19 cellular contexts compared by ENCODE assay signal in the genomic region with DNA sequence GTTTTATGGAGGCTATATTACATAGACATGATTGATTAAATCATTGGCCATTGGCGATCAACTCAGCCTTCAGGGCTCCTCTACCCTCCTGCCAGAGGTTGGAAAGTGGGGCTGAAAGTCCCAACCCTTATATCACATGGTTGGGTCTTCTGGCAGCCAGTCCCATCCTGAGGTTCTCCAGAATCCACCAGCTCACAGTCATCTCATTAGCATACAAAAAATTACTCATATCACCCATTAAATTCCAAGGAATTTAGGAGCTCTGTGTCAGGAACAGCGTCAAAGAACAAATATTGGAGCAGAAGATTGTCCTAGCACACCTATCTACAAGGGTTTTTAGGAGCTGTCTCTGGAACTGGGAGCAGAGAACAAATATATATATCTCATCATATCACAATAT.
"Had no signal": no experiment of that assay in that cellular context is flagged by ENCODE, and none has a peak within 500 bp of the region (broad histone marks: within the 10 kb centered on the region; RNA-seq: fewer than 3 reads in every experiment).

No MANE protein-coding gene starts in this region.

- H3K4me1 ChIP-seq: heart left ventricle, psoas muscle, right lobe of liver, suprapubic skin, tibial artery, uterus had no signal

- H3K4me3 ChIP-seq: heart left ventricle, psoas muscle, right lobe of liver, suprapubic skin, tibial artery, upper lobe of left lung, uterus had no signal

- H3K27ac ChIP-seq: heart left ventricle, psoas muscle, right lobe of liver, suprapubic skin, tibial artery, upper lobe of left lung, uterus had no signal

- H3K4me1 Mint-ChIP-seq: naive thymus-derived CD4-positive, alpha-beta T cell; nephron progenitor cell; stimulated activated effector memory CD8-positive, alpha-beta T cell treated with anti-CD3 and anti-CD28 coated beads, Interleukin-12 subunit alpha, Interleukin-12 subunit beta, amount 100 ng/mL, for 72 hours had no signal

- H3K36me3 Mint-ChIP-seq: naive thymus-derived CD4-positive, alpha-beta T cell; stimulated activated effector memory CD8-positive, alpha-beta T cell treated with anti-CD3 and anti-CD28 coated beads, Interleukin-12 subunit alpha, Interleukin-12 subunit beta, amount 100 ng/mL, for 72 hours had no signal

- H3K4me3 Mint-ChIP-seq: endodermal cell; naive thymus-derived CD4-positive, alpha-beta T cell; nephron progenitor cell; stimulated activated effector memory CD8-positive, alpha-beta T cell treated with anti-CD3 and anti-CD28 coated beads, Interleukin-12 subunit alpha, Interleukin-12 subunit beta, amount 100 ng/mL, for 72 hours had no signal

- H3K9me3 Mint-ChIP-seq: stimulated activated effector memory CD8-positive, alpha-beta T cell treated with anti-CD3 and anti-CD28 coated beads, Interleukin-12 subunit alpha, Interleukin-12 subunit beta, amount 100 ng/mL, for 72 hours had no signal

- ATAC-seq: heart left ventricle; naive thymus-derived CD4-positive, alpha-beta T cell; psoas muscle; stimulated activated effector memory CD8-positive, alpha-beta T cell treated with anti-CD3 and anti-CD28 coated beads, Interleukin-12 subunit alpha, Interleukin-12 subunit beta, amount 100 ng/mL, for 72 hours; stimulated activated naive CD8-positive, alpha-beta T cell treated with anti-CD3 and anti-CD28 coated beads, Interleukin-15, Interleukin-2, amounts not matched to agents 100 U/mL and 50 U/mL, for 24 hours had no signal

- DNase-seq: effector CD4-positive, alpha-beta T cell; endodermal cell; erythroblast; heart left ventricle; hippocampal formation; kidney glomerular epithelial cell; naive thymus-derived CD4-positive, alpha-beta T cell; nephron progenitor cell; psoas muscle; retina; right lobe of liver; stimulated activated CD4-positive, alpha-beta T cell treated with anti-CD3 and anti-CD28 coated beads, Interleukin-4, amount 100 ng/mL, for 1 hour; stimulated activated CD8-positive, alpha-beta memory T cell treated with anti-CD3 and anti-CD28 coated beads, Interleukin-4, amount 100 ng/mL, for 48 hours; stimulated activated naive CD8-positive, alpha-beta T cell treated with anti-CD3 and anti-CD28 coated beads, Interleukin-15, Interleukin-2, amounts not matched to agents 100 U/mL and 50 U/mL, for 24 hours; tibial artery; upper lobe of left lung; uterus had no signal

- H3K27me3 ChIP-seq: heart left ventricle, right lobe of liver, suprapubic skin, upper lobe of left lung, uterus had no signal

- H3K9me3 ChIP-seq: heart left ventricle, psoas muscle, right lobe of liver, suprapubic skin, tibial artery, upper lobe of left lung, uterus had no signal

- H3K27ac Mint-ChIP-seq: endodermal cell; naive thymus-derived CD4-positive, alpha-beta T cell; nephron progenitor cell; stimulated activated effector memory CD8-positive, alpha-beta T cell treated with anti-CD3 and anti-CD28 coated beads, Interleukin-12 subunit alpha, Interleukin-12 subunit beta, amount 100 ng/mL, for 72 hours had no signal

- H3K36me3 ChIP-seq: heart left ventricle, right lobe of liver, suprapubic skin, tibial artery, upper lobe of left lung, uterus had no signal
